Comparison of ENCODE assay signal across 20 cellular contexts in the genomic region with DNA sequence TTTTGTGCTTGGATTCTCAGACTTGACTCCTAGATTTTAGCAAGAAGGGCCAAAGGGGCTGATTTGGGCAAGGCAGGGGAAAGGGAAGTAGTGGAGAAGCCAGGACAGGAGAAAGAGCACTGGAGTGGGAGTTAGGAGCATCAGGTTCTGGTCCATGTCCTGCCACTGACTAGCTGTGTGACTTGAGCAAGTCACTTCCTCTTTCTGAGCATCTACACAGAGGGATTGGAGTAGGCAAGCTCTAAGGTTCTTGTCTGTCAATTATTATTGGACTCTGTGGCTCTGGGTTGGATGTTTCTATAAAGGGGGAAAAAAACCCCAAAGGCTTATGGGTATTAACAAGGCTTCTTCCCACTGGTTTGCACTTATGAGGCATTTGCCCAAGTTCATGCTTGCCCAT. TPM values are rescaled to one million over a fixed set of nuclear protein-coding genes. Genes with fewer than 3 reads are reported as not detected.
"Had no signal": no experiment of that assay in that cellular context is flagged by ENCODE, and none has a peak within 500 bp of the region (broad histone marks: within the 10 kb centered on the region; RNA-seq: fewer than 3 reads in every experiment).

No MANE protein-coding gene starts in this region.

- H3K4me2 ChIP-seq: hepatocyte, neural progenitor cell had no signal

- H3K27me3 Mint-ChIP-seq: brain, type B pancreatic cell had no signal

- ATAC-seq: left ventricle myocardium superior; stimulated activated naive CD8-positive, alpha-beta T cell treated with anti-CD3 and anti-CD28 coated beads, Interleukin-15, Interleukin-2, amounts not matched to agents 100 U/mL and 50 U/mL, for 24 hours had no signal

- H3K36me3 Mint-ChIP-seq: brain, neural progenitor cell, type B pancreatic cell had no signal

- H3K4me1 ChIP-seq: neural progenitor cell, sigmoid colon, suprapubic skin had no signal

- H3K27ac Mint-ChIP-seq: activated naive CD4-positive, alpha-beta T cell treated with anti-CD3 and anti-CD28 coated beads, Interleukin-2, amount 50 U/mL, for 72 hours; endodermal cell; neural progenitor cell; type B pancreatic cell had no signal

- H3K9ac ChIP-seq: neural progenitor cell had no signal

- H3K27ac ChIP-seq: hepatocyte, neural progenitor cell, ovary, sigmoid colon, suprapubic skin had no signal

- H3K79me2 ChIP-seq: hepatocyte had no signal

- DNase-seq: activated CD4-positive, CD25-positive, alpha-beta regulatory T cell; activated T-cell treated with anti-CD3 and anti-CD28 coated beads, Interleukin-2, amount 50 U/mL, for 1 hour; amygdala; dermis blood vessel endothelial cell; endodermal cell; left ventricle myocardium superior; ovary; sigmoid colon; stimulated activated CD4-positive, alpha-beta T cell treated with anti-CD3 and anti-CD28 coated beads, Interleukin-12 subunit alpha, Interleukin-12 subunit beta, amount 100 ng/mL, for 4 hours; stimulated activated naive CD8-positive, alpha-beta T cell treated with anti-CD3 and anti-CD28 coated beads, Interleukin-15, Interleukin-2, amounts not matched to agents 100 U/mL and 50 U/mL, for 24 hours had no signal

- H3K36me3 ChIP-seq: neural progenitor cell, ovary, sigmoid colon, suprapubic skin had no signal

- H2AFZ ChIP-seq: hepatocyte, neural progenitor cell had no signal

- H3K9me3 Mint-ChIP-seq: neural progenitor cell had no signal

- H3K4me3 ChIP-seq: hepatocyte, neural progenitor cell, ovary, sigmoid colon, suprapubic skin had no signal

- H3K9me3 ChIP-seq: ovary, sigmoid colon, suprapubic skin had no signal

- H3K27me3 ChIP-seq: hepatocyte, neural progenitor cell, ovary, sigmoid colon, suprapubic skin had no signal

- H3K4me3 Mint-ChIP-seq: brain, endodermal cell, neural progenitor cell, type B pancreatic cell had no signal

RNA-seq across cellular contexts. Expression of a gene that starts 24.4 kb away (rescaled TPM):
- total RNA-seq: activated naive CD4-positive, alpha-beta T cell treated with anti-CD3 and anti-CD28 coated beads, Interleukin-2, amount 50 U/mL, for 72 hours; cerebellum; dermis blood vessel endothelial cell; endodermal cell; kidney epithelial cell; left ventricle myocardium superior; mesenteric fat pad; suprapubic skin had no signal
- polyA plus RNA-seq: esophagus had no signal
